In genomic region chr4:139171878-139172691, GRCh38 we compare ENCODE assay signal across 11 cellular contexts. TPM values are rescaled to one million over a fixed set of nuclear protein-coding genes. Genes with fewer than 3 reads are reported as not detected.
DNase-seq lines count a peak whose midpoint lies in the region; ATAC-seq and TF ChIP-seq lines count a peak whose summit lies in the region.
"Had no signal": no experiment of that assay in that cellular context is flagged by ENCODE, and none has a peak within 500 bp of the region (broad histone marks: within the 10 kb centered on the region; RNA-seq: fewer than 3 reads in every experiment).

No MANE protein-coding gene starts in this region.

- TF ChIP-seq CTCF in A673 (conservative IDR thresholded peaks at IDR 0.05; ENCODE audit: low read depth, low read length) (no peak), GM23338 (conservative IDR thresholded peaks at IDR 0.05; ENCODE audit: low read depth in 2 of 2) (no peak), Panc1 (IDR thresholded peaks at IDR 0.05) (no peak), fibroblast of mammary gland (conservative IDR thresholded peaks at IDR 0.05; ENCODE audit: control insufficient read depth, insufficient read depth, low read depth, low read length) (no peak)

- H3K9me2 ChIP-seq in GM23338 (ENCODE audit: insufficient read depth): no peaks in the 10 kb centered on the region

- CTCF ChIA-PET in A673 (lab: Charles Lee): no interaction called here
- CTCF ChIA-PET in Panc1 (lab: Charles Lee): interaction anchor here (0.5 kb wide), 1 partner anchor 23 kb away, joined by 3 read pairs; no protein-coding TSS in a partner anchor

- H3K4me3 Mint-ChIP-seq in GM23338: no peak overlapping the region
- no peak overlapping the region for H3K4me3 Mint-ChIP-seq in T-helper 2 cell treated with Interferon-gamma antibody and Interleukin-4, amounts not matched to agents 5 μg/mL and 100 μg/mL, for 36 hours

- POLR2A ChIA-PET in A673 (lab: Charles Lee; ENCODE audit: low non-redundant PET) (interaction anchor here (0.6 kb wide), 1 partner anchor 923 kb away, joined by 6 read pairs; no protein-coding TSS in a partner anchor), Panc1 (lab: Charles Lee) (no interaction called here)

- H2AFZ ChIP-seq in GM23338: no peak overlapping the region

- H3K36me3 ChIP-seq in A673 (ENCODE audit: insufficient read depth, low read length, poor library complexity, severe bottlenecking): no peaks in the 10 kb centered on the region
- H3K36me3 ChIP-seq in GM23338 (ENCODE audit: insufficient read depth): no peaks in the 10 kb centered on the region
- H3K36me3 ChIP-seq in Panc1 (ENCODE audit: control insufficient read depth, insufficient read depth, low read length): no peaks in the 10 kb centered on the region; the same call in 1 of the 2 replicates

- peak overlapping the region; percentile 14 for H3K4me3 ChIP-seq in A673 (ENCODE audit: low read depth, low read length, poor library complexity, severe bottlenecking)
- no peak overlapping the region for H3K4me3 ChIP-seq in GM23338
- H3K4me3 ChIP-seq in Panc1 (ENCODE audit: low read depth in 2 of 2, low read length in 2 of 2): no peak overlapping the region
- peak overlapping the region; percentile 0 for H3K4me3 ChIP-seq in fibroblast of mammary gland (ENCODE audit: control insufficient read depth, low read depth, low read length)

- in situ Hi-C loops in Panc1 (cut with HindIII; ENCODE audit: low pct_unique_long_range_greater_than_20kb, low sequenced_read_pairs): no loop called here

- no peak for ATAC-seq in GM23338
- no peak for ATAC-seq in Panc1
- ATAC-seq in left ventricle myocardium superior: no peak

- peaks cover 19% of the 10 kb centered on the region for H3K27me3 Mint-ChIP-seq in GM23338 (ENCODE audit: insufficient read depth, low read depth, poor library complexity)
- peaks cover 22% of the 10 kb centered on the region for H3K27me3 Mint-ChIP-seq in T-helper 2 cell treated with Interferon-gamma antibody and Interleukin-4, amounts not matched to agents 5 μg/mL and 100 μg/mL, for 36 hours (ENCODE audit: low read depth)

- H3K27ac ChIP-seq in A673 (ENCODE audit: low read depth, low read length, poor library complexity, severe bottlenecking) (peak overlapping the region; percentile 28), GM23338 (ENCODE audit: low read depth) (peak overlapping the region; percentile 72), Panc1 (ENCODE audit: low read length) (peak overlapping the region; percentile 61; the same call in 1 of the 2 replicates)

- DNase-seq in A673 (ENCODE audit: low spot score) (peak; percentile 27), GM23338 (ENCODE audit: low spot score) (peak; percentile 43), Panc1 (ENCODE audit: low read depth, low spot score) (no peak), fibroblast of mammary gland (ENCODE audit: low read depth) (peak; percentile 69), NCI-H1048 (lab: John Stamatoyannopoulos, UW) (no peak), left ventricle myocardium superior (no peak), hypothalamus (lab: John Stamatoyannopoulos, UW) (no peak)
- DNase-seq in T-helper 2 cell treated with Interferon-gamma antibody and Interleukin-4, amounts not matched to agents 5 μg/mL and 100 μg/mL, for 36 hours (ENCODE audit: low spot score): no peak
- DNase-seq: activated T-cell treated with anti-CD3 and anti-CD28 coated beads, Interleukin-2, amount 50 U/mL, for 1 hour; GF-D8 had no signal

- H3K4me1 Mint-ChIP-seq in GM23338: peaks cover 53% of the 10 kb centered on the region
- peaks cover 28% of the 10 kb centered on the region for H3K4me1 Mint-ChIP-seq in T-helper 2 cell treated with Interferon-gamma antibody and Interleukin-4, amounts not matched to agents 5 μg/mL and 100 μg/mL, for 36 hours (ENCODE audit: low read depth)

- H3K9me3 Mint-ChIP-seq in GM23338: no peaks in the 10 kb centered on the region; the same call in 2 of the 3 replicates
- no peaks in the 10 kb centered on the region for H3K9me3 Mint-ChIP-seq in T-helper 2 cell treated with Interferon-gamma antibody and Interleukin-4, amounts not matched to agents 5 μg/mL and 100 μg/mL, for 36 hours
- H3K9me3 Mint-ChIP-seq: nephron had no signal

- peaks cover 85% of the 10 kb centered on the region for H3K79me2 ChIP-seq in GM23338 (replicated peaks; ENCODE audit: insufficient read depth)

- H3K36me3 Mint-ChIP-seq in GM23338 (ENCODE audit: low read depth): peaks cover 3% of the 10 kb centered on the region; the same call in 2 of the 3 replicates
- peaks cover 2% of the 10 kb centered on the region for H3K36me3 Mint-ChIP-seq in T-helper 2 cell treated with Interferon-gamma antibody and Interleukin-4, amounts not matched to agents 5 μg/mL and 100 μg/mL, for 36 hours (ENCODE audit: low read depth)

- H3K9me3 ChIP-seq in A673 (ENCODE audit: low read depth, low read length, poor library complexity, severe bottlenecking) (no peaks in the 10 kb centered on the region), Panc1 (ENCODE audit: control insufficient read depth, insufficient read depth, low read depth, low read length) (no peaks in the 10 kb centered on the region)

- peak overlapping the region; percentile 15 for H3K4me2 ChIP-seq in GM23338

- no peaks in the 10 kb centered on the region for H3K27me3 ChIP-seq in A673 (replicated peaks; ENCODE audit: insufficient read depth, low read depth, low read length, poor library complexity)
- peaks cover 16% of the 10 kb centered on the region for H3K27me3 ChIP-seq in GM23338 (ENCODE audit: insufficient read depth)
- no peaks in the 10 kb centered on the region for H3K27me3 ChIP-seq in Panc1 (ENCODE audit: control insufficient read depth, insufficient read depth, low read length)

- 0 out of 2 replicates have a peak, but pooled peaks cover 5% of the 10 kb centered on the region for H3F3A ChIP-seq in GM23338 (replicated peaks; ENCODE audit: low read depth)

- peaks cover 9% of the 10 kb centered on the region; the same call in 1 of the 2 replicates for H4K20me1 ChIP-seq in GM23338 (replicated peaks; ENCODE audit: insufficient read depth)

- H3K27ac Mint-ChIP-seq in GM23338: peak overlapping the region; percentile 87
- H3K27ac Mint-ChIP-seq in T-helper 2 cell treated with Interferon-gamma antibody and Interleukin-4, amounts not matched to agents 5 μg/mL and 100 μg/mL, for 36 hours: no peak overlapping the region
- H3K27ac Mint-ChIP-seq: nephron had no signal

- no TSS peak for BruUV-seq in A673 (replicated peaks; lab: Mats Ljungman, UMichigan)
- BruUV-seq in Panc1 (replicated peaks; lab: Mats Ljungman, UMichigan): no TSS peak

- intact Hi-C loops in A673 (cut with micrococcal nuclease; ENCODE audit: unreplicated experiment) (no loop called here), Panc1 (cut with micrococcal nuclease; ENCODE audit: unreplicated experiment) (no loop called here), left ventricle myocardium superior (cut with micrococcal nuclease) (loop anchor here (10.0 kb wide), 1 partner anchor 137 kb away; no protein-coding TSS in a partner anchor)

- H3K4me1 ChIP-seq in A673 (ENCODE audit: insufficient read depth, low read length, poor library complexity, severe bottlenecking) (peaks cover 36% of the 10 kb centered on the region), GM23338 (ENCODE audit: insufficient read depth) (peaks cover 64% of the 10 kb centered on the region), Panc1 (ENCODE audit: control insufficient read depth, insufficient read depth, low read length) (peaks cover 11% of the 10 kb centered on the region)

TF ChIP-seq in GM23338, 12 proteins besides CTCF, POLR2A, EP300 and RAD21 (continues in another document):
- TF ChIP-seq JUNB (IDR thresholded peaks at IDR 0.05; ENCODE audit: unreplicated experiment): no peak
- TF ChIP-seq ZNF114 (CRISPR knock-in tag; IDR thresholded peaks at IDR 0.05): no peak

RNA-seq across cellular contexts. Expression of gene ELF2, which starts 4.9 kb away (rescaled TPM):
- total RNA-seq in A673 (2021) (42.4 and 46.1 TPM in 2 replicates), Panc1 (2021; ENCODE audit: unreplicated experiment) (21.9 TPM), left ventricle myocardium superior (44.7 TPM)
- total RNA-seq in GM23338 (2014; rRNA removed; shearing (Covaris generic)): 35.2 and 48.8 TPM in 2 replicates
- 33.2 and 38.2 TPM in 2 replicates for polyA plus RNA-seq in GM23338 (2016; fragmentation: Nextera tagmentation; extraction: Ambion mirVana)
- polyA plus RNA-seq in Panc1 (2012; ENCODE audit: insufficient read length): 9.6 TPM

Comparison
In these comparisons a context has a peak if more than half of its experiments do, and no peak if none do; other contexts are left out.
1. DNase-seq: peak in A673 (single experiment), GM23338 (single experiment) and fibroblast of mammary gland (single experiment); none in Panc1 (single experiment), T-helper 2 cell treated with Interferon-gamma antibody and Interleukin-4, amounts not matched to agents 5 μg/mL and 100 μg/mL, for 36 hours (single experiment), NCI-H1048 (single experiment), left ventricle myocardium superior (single experiment) and hypothalamus (0 of 51).
2. H3K4me3 ChIP-seq: peak in A673 (single experiment) and fibroblast of mammary gland (single experiment); none in GM23338 (single experiment) and Panc1 (0 of 2).
3. Peak in every context shown above with its lines, with median percentiles within 50 percentile points of each other: H3K27ac ChIP-seq.